16 cellular contexts compared by ENCODE assay signal in the genomic region with DNA sequence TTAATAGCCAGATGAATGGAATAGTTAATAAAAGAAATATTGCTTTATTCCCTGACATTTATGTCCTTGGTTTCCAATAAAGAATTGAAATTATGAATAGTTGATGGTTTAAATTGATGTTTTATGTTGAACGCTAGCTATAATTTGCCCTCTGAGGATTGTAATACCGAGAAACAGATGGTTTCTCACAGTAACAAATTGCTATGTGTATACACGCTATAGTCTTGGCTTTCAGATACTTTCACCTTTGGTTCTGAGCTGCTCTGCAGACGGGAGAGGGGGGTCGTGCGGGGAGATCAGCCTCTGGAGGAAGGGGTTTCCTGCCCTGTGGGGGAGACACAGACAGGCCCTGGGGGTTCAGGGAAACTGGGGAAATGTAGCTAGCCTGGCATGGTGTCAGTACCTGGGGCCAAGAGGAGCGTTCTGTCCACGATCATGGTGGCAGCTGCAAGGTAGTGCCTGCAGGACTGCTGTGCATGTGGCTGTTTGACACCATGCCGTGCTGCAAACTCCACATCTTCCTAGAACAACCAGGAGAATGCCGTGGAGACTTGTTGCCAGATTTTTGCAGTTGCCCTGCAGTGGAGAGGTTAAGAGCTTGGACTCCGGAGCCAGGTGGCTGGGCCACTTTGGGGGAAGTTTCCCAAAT.
DNase-seq lines count a peak whose midpoint lies in the region; ATAC-seq, FAIRE-seq and TF ChIP-seq lines count a peak whose summit lies in the region.
"Had no signal": no experiment of that assay in that cellular context is flagged by ENCODE, and none has a peak within 500 bp of the region (broad histone marks: within the 10 kb centered on the region; RNA-seq: fewer than 3 reads in every experiment).

No MANE protein-coding gene starts in this region.

- H3K9me3 ChIP-seq in DND-41 (ENCODE audit: insufficient read depth, low read length, severe bottlenecking), result no peaks in the 10 kb centered on the region
- peaks cover 6% of the 10 kb centered on the region; the same call in 1 of the 2 replicates for H3K9me3 ChIP-seq in OCI-LY1 (ENCODE audit: low read length)
- H3K9me3 ChIP-seq: body of pancreas, upper lobe of right lung had no signal

- H3K4me2 ChIP-seq in DND-41 (ENCODE audit: insufficient read depth, low read length), result no peak overlapping the region
- peak overlapping the region; percentile 60 for H3K4me2 ChIP-seq in OCI-LY1 (ENCODE audit: low read length)

- H4K20me1 ChIP-seq in DND-41 (ENCODE audit: insufficient read depth, low read length) (no peaks in the 10 kb centered on the region), OCI-LY1 (ENCODE audit: insufficient read depth, low read length) (no peaks in the 10 kb centered on the region)

- peaks cover 66% of the 10 kb centered on the region for H3K4me1 ChIP-seq in DND-41 (ENCODE audit: insufficient read depth, low read length)
- H3K4me1 ChIP-seq in OCI-LY1 (ENCODE audit: insufficient read depth, low read length, severe bottlenecking), result peaks cover 97% of the 10 kb centered on the region
- H3K4me1 ChIP-seq: body of pancreas, upper lobe of right lung had no signal

- H3K27ac ChIP-seq in DND-41 (ENCODE audit: low read length) (peak overlapping the region; percentile 69), OCI-LY1 (ENCODE audit: low read depth, low read length, poor library complexity, severe bottlenecking) (peak overlapping the region; percentile 97)
- H3K27ac ChIP-seq: body of pancreas, upper lobe of right lung had no signal

- H2AFZ ChIP-seq in DND-41 (ENCODE audit: low read depth, low read length), result no peak overlapping the region
- H2AFZ ChIP-seq in OCI-LY1 (ENCODE audit: low read length), result no peak overlapping the region

- peaks cover 4% of the 10 kb centered on the region for H3K27me3 Mint-ChIP-seq in nephron (ENCODE audit: low read depth)
- no peaks in the 10 kb centered on the region for H3K27me3 Mint-ChIP-seq in stimulated activated memory B cell treated with anti-CD40 and anti-IgM and Interleukin-4, amounts not matched to agents 10 μg/mL and 1 μg/mL and 100 μg/mL, for 72 hours
- H3K27me3 Mint-ChIP-seq: memory B cell had no signal

- no peak for FAIRE-seq in frontal cortex (lab: Jason Lieb, UNC)
- FAIRE-seq: D721Med had no signal

- peaks cover 42% of the 10 kb centered on the region for H3F3A ChIP-seq in OCI-LY1 (ENCODE audit: insufficient read depth, low read length)

- no peaks in the 10 kb centered on the region for H3K9me3 Mint-ChIP-seq in nephron
- peaks cover 2% of the 10 kb centered on the region for H3K9me3 Mint-ChIP-seq in stimulated activated memory B cell treated with anti-CD40 and anti-IgM and Interleukin-4, amounts not matched to agents 10 μg/mL and 1 μg/mL and 100 μg/mL, for 72 hours
- H3K9me3 Mint-ChIP-seq: HFFc6, memory B cell had no signal

- H3K4me1 Mint-ChIP-seq in nephron, result peaks cover 44% of the 10 kb centered on the region
- peaks cover 71% of the 10 kb centered on the region for H3K4me1 Mint-ChIP-seq in stimulated activated memory B cell treated with anti-CD40 and anti-IgM and Interleukin-4, amounts not matched to agents 10 μg/mL and 1 μg/mL and 100 μg/mL, for 72 hours

- H3K36me3 ChIP-seq in DND-41 (ENCODE audit: insufficient read depth, low read length), result peaks cover 16% of the 10 kb centered on the region
- peaks cover 23% of the 10 kb centered on the region for H3K36me3 ChIP-seq in OCI-LY1 (ENCODE audit: insufficient read depth, low read length)
- H3K36me3 ChIP-seq: upper lobe of right lung had no signal

- H3K27me3 ChIP-seq in DND-41 (ENCODE audit: insufficient read depth, low read length, poor library complexity) (no peaks in the 10 kb centered on the region), OCI-LY1 (ENCODE audit: insufficient read depth, low read length) (no peaks in the 10 kb centered on the region)
- H3K27me3 ChIP-seq: body of pancreas, upper lobe of right lung had no signal

- no peak overlapping the region for H3K4me3 ChIP-seq in DND-41 (ENCODE audit: low read depth in 1 of 2, low read length in 2 of 2)
- peak overlapping the region; percentile 33 for H3K4me3 ChIP-seq in OCI-LY1 (ENCODE audit: low read depth, low read length, poor library complexity, severe bottlenecking)
- H3K4me3 ChIP-seq: body of pancreas, upper lobe of right lung had no signal

- H3K79me2 ChIP-seq in DND-41 (ENCODE audit: insufficient read depth, low read length) (peaks cover 91% of the 10 kb centered on the region), OCI-LY1 (ENCODE audit: insufficient read depth, low read length) (peaks cover 10% of the 10 kb centered on the region; the same call in 1 of the 2 replicates)

- peak overlapping the region in 1 of 3 experiments; percentile 13 for H3K4me3 Mint-ChIP-seq in nephron
- H3K4me3 Mint-ChIP-seq in stimulated activated memory B cell treated with anti-CD40 and anti-IgM and Interleukin-4, amounts not matched to agents 10 μg/mL and 1 μg/mL and 100 μg/mL, for 72 hours, result no peak overlapping the region
- H3K4me3 Mint-ChIP-seq: HFFc6, memory B cell had no signal

- DNase-seq in DND-41, result no peak
- peak; percentile 39 for DNase-seq in GM20000 (ENCODE audit: low spot score)
- no peak for DNase-seq in frontal cortex (ENCODE audit: low spot score in 2 of 2)
- no peak for DNase-seq in NCI-H82 treated with DMSO at 0.1 percent for 48 hours (lab: John Stamatoyannopoulos, UW; ENCODE audit: unreplicated experiment)
- DNase-seq: activated CD8-positive, alpha-beta memory T cell treated with anti-CD3 and anti-CD28 coated beads, Interleukin-2, amount 50 U/mL, for 4 hours; activated naive CD4-positive, alpha-beta T cell treated with anti-CD3 and anti-CD28 coated beads, Interleukin-2, amount 50 U/mL, for 16 hours; body of pancreas; HFFc6; NCI-H1930; upper lobe of right lung had no signal

- TF ChIP-seq CTCF in DND-41 (IDR thresholded peaks at IDR 0.05; ENCODE audit: borderline replicate concordance, extremely low read depth, low read length, poor library complexity, severe bottlenecking) (no peak), GM20000 (IDR thresholded peaks at IDR 0.05; ENCODE audit: extremely low read depth, missing control alignments) (no peak), OCI-LY1 (IDR thresholded peaks at IDR 0.05; ENCODE audit: low read length) (no peak), nephron (IDR thresholded peaks at IDR 0.05; ENCODE audit: unreplicated experiment in 3 of 3) (no peak)

- no peaks in the 10 kb centered on the region for H3K9me2 ChIP-seq in OCI-LY1 (ENCODE audit: low read depth, low read length)

- H3K27ac Mint-ChIP-seq in nephron, result peak overlapping the region; percentile 36 to 76 (median 70)
- H3K27ac Mint-ChIP-seq in stimulated activated memory B cell treated with anti-CD40 and anti-IgM and Interleukin-4, amounts not matched to agents 10 μg/mL and 1 μg/mL and 100 μg/mL, for 72 hours, result no peak overlapping the region
- H3K27ac Mint-ChIP-seq: HFFc6, memory B cell had no signal

- peaks cover 11% of the 10 kb centered on the region for H3K36me3 Mint-ChIP-seq in nephron (ENCODE audit: low read depth)
- H3K36me3 Mint-ChIP-seq in stimulated activated memory B cell treated with anti-CD40 and anti-IgM and Interleukin-4, amounts not matched to agents 10 μg/mL and 1 μg/mL and 100 μg/mL, for 72 hours, result peaks cover 13% of the 10 kb centered on the region
- H3K36me3 Mint-ChIP-seq: memory B cell had no signal

- no peak overlapping the region for H3K9ac ChIP-seq in DND-41 (ENCODE audit: low read depth, low read length)
- peak overlapping the region; percentile 66 for H3K9ac ChIP-seq in OCI-LY1 (ENCODE audit: low read length)

- no peak for ATAC-seq in DND-41 (ENCODE audit: insufficient read depth, low read depth)
- no peak for ATAC-seq in HG02884 (IDR thresholded peaks at IDR 0.05; ENCODE audit: unreplicated experiment)
- ATAC-seq in stimulated activated memory B cell treated with anti-CD40 and anti-IgM and Interleukin-4, amounts not matched to agents 10 μg/mL and 1 μg/mL and 100 μg/mL, for 72 hours, result no peak
- ATAC-seq: body of pancreas, upper lobe of right lung had no signal
